ENCODE assay signal across 21 cellular contexts in the genomic region with DNA sequence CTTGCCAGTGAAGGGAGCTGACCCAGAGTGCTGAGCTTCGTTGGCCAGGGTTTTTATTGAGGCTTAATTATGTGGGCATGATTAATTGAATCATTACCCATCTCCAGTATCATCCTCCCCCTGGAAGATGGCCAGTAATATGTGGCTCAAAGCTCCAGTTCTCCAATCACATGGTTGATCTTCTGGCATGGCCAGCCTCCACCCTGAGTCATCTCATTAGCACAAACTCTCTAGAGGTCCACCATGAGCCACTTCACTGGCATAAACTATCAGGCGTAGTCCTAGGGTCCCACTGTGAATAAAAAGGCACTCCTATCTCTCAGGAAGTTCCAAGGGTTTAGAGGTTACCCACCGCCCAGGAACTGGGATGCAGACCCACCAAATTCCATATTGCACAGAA.
DNase-seq lines count a peak whose midpoint lies in the region; ATAC-seq and TF ChIP-seq lines count a peak whose summit lies in the region.
"Had no signal": no experiment of that assay in that cellular context is flagged by ENCODE, and none has a peak within 500 bp of the region (broad histone marks: within the 10 kb centered on the region; RNA-seq: fewer than 3 reads in every experiment).

No MANE protein-coding gene starts in this region.

- H3K9me3 ChIP-seq in mammary epithelial cell (replicated peaks; ENCODE audit: insufficient read depth, low read length), result no peaks in the 10 kb centered on the region
- no peaks in the 10 kb centered on the region for H3K9me3 ChIP-seq in breast epithelium
- H3K9me3 ChIP-seq in esophagus muscularis mucosa, result no peaks in the 10 kb centered on the region
- H3K9me3 ChIP-seq in psoas muscle, result no peaks in the 10 kb centered on the region
- H3K9me3 ChIP-seq: Caco-2 had no signal

- no peak overlapping the region for H3K9ac ChIP-seq in mammary epithelial cell (ENCODE audit: insufficient read depth, low read length)

- H3K36me3 Mint-ChIP-seq in activated T-cell treated with anti-CD3 and anti-CD28 coated beads, Interleukin-2, amount 50 U/mL, for 24 hours (ENCODE audit: low read depth), result peaks cover 69% of the 10 kb centered on the region

- dilution Hi-C loops in mammary epithelial cell (cut with HindIII; ENCODE audit: low sequenced_read_pairs), result no loop called here

- H3K79me2 ChIP-seq in mammary epithelial cell (ENCODE audit: insufficient read depth, low read length), result peaks cover 2% of the 10 kb centered on the region

- no peak overlapping the region for H3K27ac ChIP-seq in mammary epithelial cell (ENCODE audit: insufficient read depth, low read depth, low read length)
- no peak overlapping the region for H3K27ac ChIP-seq in breast epithelium
- H3K27ac ChIP-seq in esophagus muscularis mucosa (replicated peaks in 1 of 4), result peak overlapping the region; percentile 69 to 79 (median 74)
- H3K27ac ChIP-seq in psoas muscle, result peak overlapping the region; percentile 14
- H3K27ac ChIP-seq: 22Rv1 had no signal

- intact Hi-C loops in mammary epithelial cell (cut with micrococcal nuclease) (no loop called here), breast epithelium (cut with DNase I; ENCODE audit: low total_unique reads) (no loop called here), esophagus muscularis mucosa (cut with DNase I) (loop anchor here (10.0 kb wide), 1 partner anchor 136 kb away; the partner anchor contains the start of gene ANO6), psoas muscle (cut with DNase I) (no loop called here)

- peaks cover 25% of the 10 kb centered on the region for H3K36me3 ChIP-seq in mammary epithelial cell (ENCODE audit: insufficient read depth, low read length)
- H3K36me3 ChIP-seq in breast epithelium, result no peaks in the 10 kb centered on the region
- H3K36me3 ChIP-seq in esophagus muscularis mucosa, result peaks cover 21 to 45% (median 33%) of the 10 kb centered on the region in 4 donors
- peaks cover 23 to 90% of the 10 kb centered on the region in 2 donors for H3K36me3 ChIP-seq in psoas muscle (ENCODE audit: insufficient read depth in 1 of 2, low read depth in 1 of 2)

- no peaks in the 10 kb centered on the region for H3K27me3 ChIP-seq in mammary epithelial cell (ENCODE audit: insufficient read depth, low read length)
- no peaks in the 10 kb centered on the region for H3K27me3 ChIP-seq in breast epithelium
- H3K27me3 ChIP-seq in esophagus muscularis mucosa, result no peaks in the 10 kb centered on the region
- H3K27me3 ChIP-seq in psoas muscle (ENCODE audit: insufficient read depth in 3 of 3, low read length in 2 of 3), result no peaks in the 10 kb centered on the region

- no peak for TF ChIP-seq POLR2A in breast epithelium (IDR thresholded peaks at IDR 0.05)
- TF ChIP-seq POLR2A in esophagus muscularis mucosa (IDR thresholded peaks at IDR 0.05; ENCODE audit: low read depth), result no peak

- ATAC-seq in psoas muscle (peak; percentile 73 to 83 (median 78)), HG02981 (IDR thresholded peaks at IDR 0.05; ENCODE audit: unreplicated experiment) (no peak), HG03432 (IDR thresholded peaks at IDR 0.05; ENCODE audit: unreplicated experiment) (no peak), GM18909 (IDR thresholded peaks at IDR 0.05; ENCODE audit: poor library complexity, unreplicated experiment) (no peak)
- ATAC-seq: Panc1 had no signal

- H3K27ac Mint-ChIP-seq in activated T-cell treated with anti-CD3 and anti-CD28 coated beads, Interleukin-2, amount 50 U/mL, for 24 hours, result no peak overlapping the region

- no peaks in the 10 kb centered on the region for H3K27me3 Mint-ChIP-seq in activated T-cell treated with anti-CD3 and anti-CD28 coated beads, Interleukin-2, amount 50 U/mL, for 24 hours

- WGBS in mammary epithelial cell (ENCODE audit: low coverage, missing lambda C conversion rate), result 79% methylated on average over 3 of the region's 3 CpGs
- 64% methylated on average over 3 of the region's 3 CpGs for WGBS in esophagus muscularis mucosa
- WGBS in psoas muscle, 3 donors, result 67 to 81% (median 73%) methylated on average over 3 of the region's 3 CpGs

- in situ Hi-C loops in mammary epithelial cell (cut with MboI; ENCODE audit: low sequenced_read_pairs in 2 of 2), result loop anchor here in 1 of 2 donors (25.0 kb wide), 1 partner anchor 111 kb away; no protein-coding TSS in a partner anchor

- TF ChIP-seq CTCF in mammary epithelial cell (conservative IDR thresholded peaks at IDR 0.05 in 1 of 2, IDR thresholded peaks at IDR 0.05 in 1 of 2; ENCODE audit: extremely low read depth in 1 of 2, insufficient read depth in 1 of 2, low read depth in 1 of 2, low read length in 2 of 2) (no peak), breast epithelium (IDR thresholded peaks at IDR 0.05) (no peak), esophagus muscularis mucosa (IDR thresholded peaks at IDR 0.05) (no peak), psoas muscle (IDR thresholded peaks at IDR 0.05) (no peak)

- H3K4me3 ChIP-seq in mammary epithelial cell (replicated peaks in 1 of 3; ENCODE audit: insufficient read depth in 1 of 3, low read depth in 2 of 3, low read length in 3 of 3) (no peak overlapping the region), breast epithelium (no peak overlapping the region), esophagus muscularis mucosa (no peak overlapping the region), psoas muscle (no peak overlapping the region)

- CTCF ChIA-PET in mammary epithelial cell (lab: Charles Lee; ENCODE audit: low non-redundant PET), result no interaction called here

- no peaks in the 10 kb centered on the region for H3K9me3 Mint-ChIP-seq in activated T-cell treated with anti-CD3 and anti-CD28 coated beads, Interleukin-2, amount 50 U/mL, for 24 hours

- no peaks in the 10 kb centered on the region for H4K20me1 ChIP-seq in mammary epithelial cell (ENCODE audit: insufficient read depth, low read length)

- H2AFZ ChIP-seq in mammary epithelial cell (ENCODE audit: low read depth, low read length), result no peak overlapping the region

- TF ChIP-seq EP300 in esophagus muscularis mucosa (IDR thresholded peaks at IDR 0.05), result no peak

- H3K4me3 Mint-ChIP-seq in activated T-cell treated with anti-CD3 and anti-CD28 coated beads, Interleukin-2, amount 50 U/mL, for 24 hours, result no peak overlapping the region

- peaks cover 9% of the 10 kb centered on the region for H3K4me1 Mint-ChIP-seq in activated T-cell treated with anti-CD3 and anti-CD28 coated beads, Interleukin-2, amount 50 U/mL, for 24 hours (ENCODE audit: low read depth)

- H3K4me2 ChIP-seq in mammary epithelial cell (ENCODE audit: insufficient read depth, low read depth, low read length), result no peak overlapping the region

- DNase-seq in mammary epithelial cell, result peak; percentile 4
- DNase-seq in breast epithelium (ENCODE audit: low spot score in 2 of 2), result no peak
- DNase-seq in esophagus muscularis mucosa (ENCODE audit: extremely low spot score), result no peak
- peak in 1 of 2 donors; percentile 55 for DNase-seq in psoas muscle
- DNase-seq in activated T-cell treated with anti-CD3 and anti-CD28 coated beads, Interleukin-2, amount 50 U/mL, for 24 hours, result no peak
- DNase-seq: C1 segment of cervical spinal cord, Caco-2, HCEC 1CT, IMR-90, Kasumi-1, MV-4-11, NCI-H1436, NCI-H2081, NCI-H226, NCI-H748 treated with DMSO at 0.1 percent for 48 hours, SHP77 had no signal

- BruUV-seq in mammary epithelial cell (replicated peaks; lab: Mats Ljungman, UMichigan), result no TSS peak

- no peaks in the 10 kb centered on the region for H3K4me1 ChIP-seq in mammary epithelial cell (ENCODE audit: insufficient read depth, low read length)
- no peaks in the 10 kb centered on the region for H3K4me1 ChIP-seq in breast epithelium
- peaks cover 0 to 57% (median 44%) of the 10 kb centered on the region in 4 donors for H3K4me1 ChIP-seq in esophagus muscularis mucosa
- H3K4me1 ChIP-seq in psoas muscle, result peaks cover 6% of the 10 kb centered on the region

Comparison
In these comparisons a context has a peak if more than half of its experiments do, and no peak if none do; other contexts are left out.
1. H3K27ac ChIP-seq: peak in esophagus muscularis mucosa (4 of 4) and psoas muscle (single experiment); none in mammary epithelial cell (single experiment) and breast epithelium (0 of 2).
2. ATAC-seq: peak in psoas muscle (4 of 4); none in HG02981 (single experiment), HG03432 (single experiment) and GM18909 (single experiment).